ENCODE assay signal across 1 cellular context in the genomic region with DNA sequence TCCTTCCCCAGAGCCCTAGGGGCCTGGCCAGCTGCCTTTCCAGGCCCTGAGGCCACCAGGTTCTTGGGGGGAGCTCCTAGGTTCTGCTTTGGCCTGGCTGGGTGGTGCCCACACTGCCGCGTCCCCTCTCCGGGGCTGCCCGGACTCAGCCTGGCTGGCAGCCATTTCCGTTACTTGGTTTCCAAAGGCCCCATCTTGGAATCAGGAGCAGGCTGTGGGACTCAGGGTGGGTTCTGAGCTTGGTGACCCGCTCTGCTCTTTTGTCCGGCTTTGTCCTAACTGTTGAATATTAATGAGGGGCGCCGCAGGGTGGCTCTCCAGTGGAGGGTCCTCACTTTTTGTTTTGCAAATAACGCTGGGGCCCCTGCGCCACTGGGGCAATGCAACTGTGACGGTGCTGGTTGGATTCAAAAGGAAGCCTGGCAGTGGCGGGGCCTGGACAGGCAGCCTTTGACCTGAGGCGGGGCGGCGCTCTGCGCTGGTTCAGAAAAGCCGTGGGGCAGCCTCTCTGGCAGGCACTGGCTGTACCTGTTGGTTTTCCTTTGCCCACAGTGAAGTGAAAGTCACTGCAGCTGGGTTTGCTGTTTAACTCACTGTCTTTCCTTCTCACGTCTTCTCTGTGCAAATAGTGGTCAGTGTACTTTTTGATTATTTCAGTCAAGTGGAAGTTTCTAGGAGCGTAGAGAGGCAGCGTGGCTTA.
TF ChIP-seq lines count a peak whose summit lies in the region.

No MANE protein-coding gene starts in this region.

TF ChIP-seq in HepG2, 621 proteins besides CTCF, POLR2A, EP300 and RAD21 (continued from another document and continues in another):
- TF ChIP-seq, protein P1, sequence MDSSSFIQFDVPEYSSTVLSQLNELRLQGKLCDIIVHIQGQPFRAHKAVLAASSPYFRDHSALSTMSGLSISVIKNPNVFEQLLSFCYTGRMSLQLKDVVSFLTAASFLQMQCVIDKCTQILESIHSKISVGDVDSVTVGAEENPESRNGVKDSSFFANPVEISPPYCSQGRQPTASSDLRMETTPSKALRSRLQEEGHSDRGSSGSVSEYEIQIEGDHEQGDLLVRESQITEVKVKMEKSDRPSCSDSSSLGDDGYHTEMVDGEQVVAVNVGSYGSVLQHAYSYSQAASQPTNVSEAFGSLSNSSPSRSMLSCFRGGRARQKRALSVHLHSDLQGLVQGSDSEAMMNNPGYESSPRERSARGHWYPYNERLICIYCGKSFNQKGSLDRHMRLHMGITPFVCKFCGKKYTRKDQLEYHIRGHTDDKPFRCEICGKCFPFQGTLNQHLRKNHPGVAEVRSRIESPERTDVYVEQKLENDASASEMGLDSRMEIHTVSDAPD (CRISPR knock-in tag; IDR thresholded peaks at IDR 0.05), result peak; percentile 60; the same call in 1 of the 2 replicates
- TF ChIP-seq PATZ1 (CRISPR knock-in tag; IDR thresholded peaks at IDR 0.05) (peak; percentile 58), ZNF800 (CRISPR knock-in tag; IDR thresholded peaks at IDR 0.05) (peak; percentile 51; the same call in 1 of the 2 replicates), RELA (CRISPR knock-in tag; IDR thresholded peaks at IDR 0.05) (no peak), ARNTL (CRISPR knock-in tag; IDR thresholded peaks at IDR 0.05) (no peak), LCORL (IDR thresholded peaks at IDR 0.05) (no peak), LCORL (CRISPR knock-in tag; IDR thresholded peaks at IDR 0.05) (peak; percentile 68; the same call in 1 of the 2 replicates), ZNF550 (CRISPR knock-in tag; IDR thresholded peaks at IDR 0.05; ENCODE audit: borderline replicate concordance) (no peak), RXRA (CRISPR knock-in tag; IDR thresholded peaks at IDR 0.05) (peak; percentile 23; the same call in 1 of the 2 replicates), ZNF543 (CRISPR knock-in tag; IDR thresholded peaks at IDR 0.05) (0 out of 2 replicates have a peak, but pooled peaks have one; percentile 37), KDM2A (CRISPR knock-in tag; IDR thresholded peaks at IDR 0.05; ENCODE audit: borderline replicate concordance, low read depth) (peak; percentile 31; the same call in 1 of the 2 replicates), ZNF75D (CRISPR knock-in tag; IDR thresholded peaks at IDR 0.05; ENCODE audit: borderline replicate concordance) (no peak), ZNF430 (CRISPR knock-in tag; IDR thresholded peaks at IDR 0.05) (0 out of 2 replicates have a peak, but pooled peaks have one; percentile 35), CREB1 (IDR thresholded peaks at IDR 0.05) (no peak), CREB1 (CRISPR knock-in tag; IDR thresholded peaks at IDR 0.05) (peak; percentile 44), DMAP1 (CRISPR knock-in tag; IDR thresholded peaks at IDR 0.05) (0 out of 2 replicates have a peak, but pooled peaks have one; percentile 36), NR2F1 (CRISPR knock-in tag; IDR thresholded peaks at IDR 0.05) (0 out of 4 replicates have a peak, but pooled peaks of 1 of the 2 experiments have one; percentile 17), SOX13 (IDR thresholded peaks at IDR 0.05) (no peak), SOX13 (CRISPR knock-in tag; conservative IDR thresholded peaks at IDR 0.05 in 1 of 2, IDR thresholded peaks at IDR 0.05 in 1 of 2) (peak in 1 of 2 experiments; percentile 33; a peak in 1 of 4 replicates), WIZ (CRISPR knock-in tag; IDR thresholded peaks at IDR 0.05) (no peak), YY1 (IDR thresholded peaks at IDR 0.05; ENCODE audit: insufficient read depth, insufficient replicate concordance, low read depth, low read length) (peak; percentile 57), RBFOX2 (IDR thresholded peaks at IDR 0.05; ENCODE audit: low read depth, low read length) (peak; percentile 36; the same call in 1 of the 2 replicates), BCL6 (CRISPR knock-in tag; IDR thresholded peaks at IDR 0.05) (peak; percentile 22; the same call in 1 of the 2 replicates), ZNF687 (CRISPR knock-in tag; IDR thresholded peaks at IDR 0.05) (peak; percentile 90), HDAC1 (CRISPR knock-in tag; IDR thresholded peaks at IDR 0.05) (peak; percentile 58; the same call in 1 of the 2 replicates), ZNF530 (CRISPR knock-in tag; IDR thresholded peaks at IDR 0.05; ENCODE audit: low read depth) (no peak), NR2C2 (CRISPR knock-in tag; IDR thresholded peaks at IDR 0.05; ENCODE audit: borderline replicate concordance) (peak; percentile 73), NFYB (CRISPR knock-in tag; IDR thresholded peaks at IDR 0.05) (0 out of 2 replicates have a peak, but pooled peaks have one; percentile 10), ZNF235 (CRISPR knock-in tag; IDR thresholded peaks at IDR 0.05; ENCODE audit: borderline replicate concordance) (peak; percentile 44; the same call in 1 of the 2 replicates), NR2F6 (IDR thresholded peaks at IDR 0.05) (peak; percentile 71), NR2F6 (CRISPR knock-in tag; IDR thresholded peaks at IDR 0.05) (peak; percentile 70; the same call in 1 of the 2 replicates), POLR2AphosphoS2 (IDR thresholded peaks at IDR 0.05; ENCODE audit: low read depth, low read length) (no peak), HNRNPL (IDR thresholded peaks at IDR 0.05; ENCODE audit: low read depth, low read length) (peak; percentile 90)
- TF ChIP-seq, protein P2, sequence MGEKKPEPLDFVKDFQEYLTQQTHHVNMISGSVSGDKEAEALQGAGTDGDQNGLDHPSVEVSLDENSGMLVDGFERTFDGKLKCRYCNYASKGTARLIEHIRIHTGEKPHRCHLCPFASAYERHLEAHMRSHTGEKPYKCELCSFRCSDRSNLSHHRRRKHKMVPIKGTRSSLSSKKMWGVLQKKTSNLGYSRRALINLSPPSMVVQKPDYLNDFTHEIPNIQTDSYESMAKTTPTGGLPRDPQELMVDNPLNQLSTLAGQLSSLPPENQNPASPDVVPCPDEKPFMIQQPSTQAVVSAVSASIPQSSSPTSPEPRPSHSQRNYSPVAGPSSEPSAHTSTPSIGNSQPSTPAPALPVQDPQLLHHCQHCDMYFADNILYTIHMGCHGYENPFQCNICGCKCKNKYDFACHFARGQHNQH (CRISPR knock-in tag; IDR thresholded peaks at IDR 0.05), result peak; percentile 65; the same call in 1 of the 2 replicates
- TF ChIP-seq, protein P3, sequence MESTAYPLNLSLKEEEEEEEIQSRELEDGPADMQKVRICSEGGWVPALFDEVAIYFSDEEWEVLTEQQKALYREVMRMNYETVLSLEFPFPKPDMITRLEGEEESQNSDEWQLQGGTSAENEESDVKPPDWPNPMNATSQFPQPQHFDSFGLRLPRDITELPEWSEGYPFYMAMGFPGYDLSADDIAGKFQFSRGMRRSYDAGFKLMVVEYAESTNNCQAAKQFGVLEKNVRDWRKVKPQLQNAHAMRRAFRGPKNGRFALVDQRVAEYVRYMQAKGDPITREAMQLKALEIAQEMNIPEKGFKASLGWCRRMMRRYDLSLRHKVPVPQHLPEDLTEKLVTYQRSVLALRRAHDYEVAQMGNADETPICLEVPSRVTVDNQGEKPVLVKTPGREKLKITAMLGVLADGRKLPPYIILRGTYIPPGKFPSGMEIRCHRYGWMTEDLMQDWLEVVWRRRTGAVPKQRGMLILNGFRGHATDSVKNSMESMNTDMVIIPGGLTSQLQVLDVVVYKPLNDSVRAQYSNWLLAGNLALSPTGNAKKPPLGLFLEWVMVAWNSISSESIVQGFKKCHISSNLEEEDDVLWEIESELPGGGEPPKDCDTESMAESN (CRISPR knock-in tag; conservative IDR thresholded peaks at IDR 0.05), result 0 out of 2 replicates have a peak, but pooled peaks have one; percentile 50
- TF ChIP-seq, protein P4, sequence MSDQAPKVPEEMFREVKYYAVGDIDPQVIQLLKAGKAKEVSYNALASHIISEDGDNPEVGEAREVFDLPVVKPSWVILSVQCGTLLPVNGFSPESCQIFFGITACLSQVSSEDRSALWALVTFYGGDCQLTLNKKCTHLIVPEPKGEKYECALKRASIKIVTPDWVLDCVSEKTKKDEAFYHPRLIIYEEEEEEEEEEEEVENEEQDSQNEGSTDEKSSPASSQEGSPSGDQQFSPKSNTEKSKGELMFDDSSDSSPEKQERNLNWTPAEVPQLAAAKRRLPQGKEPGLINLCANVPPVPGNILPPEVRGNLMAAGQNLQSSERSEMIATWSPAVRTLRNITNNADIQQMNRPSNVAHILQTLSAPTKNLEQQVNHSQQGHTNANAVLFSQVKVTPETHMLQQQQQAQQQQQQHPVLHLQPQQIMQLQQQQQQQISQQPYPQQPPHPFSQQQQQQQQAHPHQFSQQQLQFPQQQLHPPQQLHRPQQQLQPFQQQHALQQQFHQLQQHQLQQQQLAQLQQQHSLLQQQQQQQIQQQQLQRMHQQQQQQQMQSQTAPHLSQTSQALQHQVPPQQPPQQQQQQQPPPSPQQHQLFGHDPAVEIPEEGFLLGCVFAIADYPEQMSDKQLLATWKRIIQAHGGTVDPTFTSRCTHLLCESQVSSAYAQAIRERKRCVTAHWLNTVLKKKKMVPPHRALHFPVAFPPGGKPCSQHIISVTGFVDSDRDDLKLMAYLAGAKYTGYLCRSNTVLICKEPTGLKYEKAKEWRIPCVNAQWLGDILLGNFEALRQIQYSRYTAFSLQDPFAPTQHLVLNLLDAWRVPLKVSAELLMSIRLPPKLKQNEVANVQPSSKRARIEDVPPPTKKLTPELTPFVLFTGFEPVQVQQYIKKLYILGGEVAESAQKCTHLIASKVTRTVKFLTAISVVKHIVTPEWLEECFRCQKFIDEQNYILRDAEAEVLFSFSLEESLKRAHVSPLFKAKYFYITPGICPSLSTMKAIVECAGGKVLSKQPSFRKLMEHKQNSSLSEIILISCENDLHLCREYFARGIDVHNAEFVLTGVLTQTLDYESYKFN (CRISPR knock-in tag; conservative IDR thresholded peaks at IDR 0.05), result peak; percentile 65
- TF ChIP-seq, protein P5, sequence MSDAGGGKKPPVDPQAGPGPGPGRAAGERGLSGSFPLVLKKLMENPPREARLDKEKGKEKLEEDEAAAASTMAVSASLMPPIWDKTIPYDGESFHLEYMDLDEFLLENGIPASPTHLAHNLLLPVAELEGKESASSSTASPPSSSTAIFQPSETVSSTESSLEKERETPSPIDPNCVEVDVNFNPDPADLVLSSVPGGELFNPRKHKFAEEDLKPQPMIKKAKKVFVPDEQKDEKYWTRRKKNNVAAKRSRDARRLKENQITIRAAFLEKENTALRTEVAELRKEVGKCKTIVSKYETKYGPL (CRISPR knock-in tag; IDR thresholded peaks at IDR 0.05), result no peak
